ENCODE assay signal across 24 cellular contexts in the genomic region with DNA sequence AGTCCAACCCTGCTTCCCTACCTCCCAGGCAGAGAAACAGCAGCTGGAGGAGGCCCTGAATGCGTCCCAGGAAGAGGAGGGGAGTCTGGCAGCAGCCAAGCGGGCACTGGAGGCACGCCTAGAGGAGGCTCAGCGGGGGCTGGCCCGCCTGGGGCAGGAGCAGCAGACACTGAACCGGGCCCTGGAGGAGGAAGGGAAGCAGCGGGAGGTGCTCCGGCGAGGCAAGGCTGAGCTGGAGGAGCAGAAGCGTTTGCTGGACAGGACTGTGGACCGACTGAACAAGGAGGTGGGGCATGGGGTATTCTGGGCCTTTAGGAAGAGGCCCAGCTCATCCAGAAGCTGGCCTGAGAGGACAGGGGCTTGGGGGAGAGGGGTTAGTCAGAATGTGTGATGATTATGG. TPM values are rescaled to one million over a fixed set of nuclear protein-coding genes. Genes with fewer than 3 reads are reported as not detected.
"Had no signal": no experiment of that assay in that cellular context is flagged by ENCODE, and none has a peak within 500 bp of the region (broad histone marks: within the 10 kb centered on the region; RNA-seq: fewer than 3 reads in every experiment).

No MANE protein-coding gene starts in this region.

- H3K36me3 Mint-ChIP-seq: immature natural killer cell; naive B cell; natural killer cell; stimulated activated memory B cell treated with anti-CD40 and anti-IgM and Interleukin-4, amounts not matched to agents 10 μg/mL and 1 μg/mL and 100 μg/mL, for 72 hours had no signal

- H3K4me1 Mint-ChIP-seq: immature natural killer cell, mesothelial cell of epicardium, naive B cell, natural killer cell had no signal

- H3K4me3 Mint-ChIP-seq: immature natural killer cell; mesothelial cell of epicardium; naive B cell; natural killer cell; nephron progenitor cell; stimulated activated memory B cell treated with anti-CD40 and anti-IgM and Interleukin-4, amounts not matched to agents 10 μg/mL and 1 μg/mL and 100 μg/mL, for 72 hours had no signal

- DNase-seq: head of caudate nucleus; hippocampal formation; immature natural killer cell; left ventricle myocardium inferior; mesendoderm; naive B cell; natural killer cell; nephron progenitor cell; nucleus accumbens; posterior cingulate gyrus; psoas muscle; right lobe of liver; stimulated activated CD4-positive, alpha-beta T cell treated with anti-CD3 and anti-CD28 coated beads, Interleukin-1b, Interleukin-23, amount 100 ng/mL, for 48 hours; stimulated activated CD4-positive, alpha-beta T cell treated with anti-CD3 and anti-CD28 coated beads, Interleukin-2, amount 100 ng/mL, for 48 hours; stimulated activated CD4-positive, alpha-beta T cell treated with anti-CD3 and anti-CD28 coated beads, Interleukin-4, amount 100 ng/mL, for 4 hours; stimulated activated CD8-positive, alpha-beta memory T cell treated with anti-CD3 and anti-CD28 coated beads, Interleukin-4, amount 100 ng/mL, for 48 hours; stimulated activated naive CD4-positive, alpha-beta T cell treated with Interleukin-2 at 50 U/mL for 16 hours; stomach; testis; thyroid gland; transverse colon had no signal

- H3K9me3 Mint-ChIP-seq: immature natural killer cell; mesothelial cell of epicardium; naive B cell; natural killer cell; nephron progenitor cell; stimulated activated memory B cell treated with anti-CD40 and anti-IgM and Interleukin-4, amounts not matched to agents 10 μg/mL and 1 μg/mL and 100 μg/mL, for 72 hours had no signal

- H3K27ac Mint-ChIP-seq: immature natural killer cell; mesothelial cell of epicardium; natural killer cell; nephron progenitor cell; stimulated activated memory B cell treated with anti-CD40 and anti-IgM and Interleukin-4, amounts not matched to agents 10 μg/mL and 1 μg/mL and 100 μg/mL, for 72 hours had no signal

RNA-seq across cellular contexts. Expression of gene CGN, which starts 19.3 kb away (rescaled TPM):
- total RNA-seq: osteoblast had no signal
